28 cellular contexts compared by ENCODE assay signal in genomic region chr1:226004396-226004795, GRCh38. TPM values are rescaled to one million over a fixed set of nuclear protein-coding genes. Genes with fewer than 3 reads are reported as not detected.
DNase-seq lines count a peak whose midpoint lies in the region; ATAC-seq and TF ChIP-seq lines count a peak whose summit lies in the region.
"Had no signal": no experiment of that assay in that cellular context is flagged by ENCODE, and none has a peak within 500 bp of the region (broad histone marks: within the 10 kb centered on the region; RNA-seq: fewer than 3 reads in every experiment).

No MANE protein-coding gene starts in this region.

- ATAC-seq in CD4-positive, CD25-positive, alpha-beta regulatory T cell (ENCODE audit: low read depth in 2 of 2), result no peak
- ATAC-seq in memory B cell (ENCODE audit: low read depth) (no peak), HG03139 (IDR thresholded peaks at IDR 0.05; ENCODE audit: unreplicated experiment) (no peak)
- ATAC-seq: body of pancreas; HepG2; left ventricle myocardium superior; natural killer cell treated with Interleukin-12 subunit alpha and Interleukin-12 subunit beta and Interleukin-15 and Interleukin-18, amount 100 ng/mL, for 72 hours; SK-N-SH treated with all-trans-retinoic acid at 6 μM for 48 hours had no signal

- peak overlapping the region in 1 of 4 donors; percentile 48 for H3K4me3 Mint-ChIP-seq in CD4-positive, CD25-positive, alpha-beta regulatory T cell
- H3K4me3 Mint-ChIP-seq in IgD-negative memory B cell (peak overlapping the region in 3 of 4 donors; percentile 10 to 51 (median 15)), memory B cell (no peak overlapping the region)
- H3K4me3 Mint-ChIP-seq: H9; mesothelial cell of epicardium; natural killer cell treated with Interleukin-12 subunit alpha and Interleukin-12 subunit beta and Interleukin-15 and Interleukin-18, amount 100 ng/mL, for 72 hours had no signal

- H3K27ac Mint-ChIP-seq in CD4-positive, CD25-positive, alpha-beta regulatory T cell, result peak overlapping the region; percentile 11 to 99 (median 83)
- H3K27ac Mint-ChIP-seq in IgD-negative memory B cell, result peak overlapping the region; percentile 65 to 91 (median 85)
- peak overlapping the region; percentile 100 for H3K27ac Mint-ChIP-seq in memory B cell
- H3K27ac Mint-ChIP-seq: H9, mesothelial cell of epicardium had no signal

- DNase-seq in CD4-positive, CD25-positive, alpha-beta regulatory T cell, result peak in 2 of 3 donors; percentile 14 to 28
- no peak for DNase-seq in memory B cell (ENCODE audit: low spot score in 2 of 2)
- no peak for DNase-seq in GM10248 (ENCODE audit: extremely low spot score)
- no peak for DNase-seq in stimulated activated CD4-positive, alpha-beta T cell treated with anti-CD3 and anti-CD28 coated beads, Interleukin-12 subunit alpha, Interleukin-12 subunit beta, amount 100 ng/mL, for 4 hours
- DNase-seq: activated CD4-positive, CD25-positive, alpha-beta regulatory T cell; body of pancreas; DMS79; GF-D8; H9; islet precursor cell; left ventricle myocardium superior; NCI-H1105; NCI-H2029 treated with DMSO at 0.1 percent for 48 hours; NCI-H345; NCI-H774; ovary; spleen; stimulated activated CD4-positive, alpha-beta T cell treated with anti-CD3 and anti-CD28 coated beads, Interleukin-4, amount 100 ng/mL, for 24 hours; stimulated activated naive CD4-positive, alpha-beta T cell treated with Interleukin-2 at 50 U/mL for 16 hours; thyroid gland had no signal

- peak overlapping the region; percentile 98 for H3K27ac ChIP-seq in BLaER1
- H3K27ac ChIP-seq in CD4-positive, CD25-positive, alpha-beta regulatory T cell (ENCODE audit: insufficient read depth, low read length, poor library complexity, severe bottlenecking), result no peak overlapping the region
- H3K27ac ChIP-seq: body of pancreas, ovary had no signal

- CTCF ChIA-PET in GM10248 (lab: Yijun Ruan, JAX), result interaction anchor here (1.2 to 2.6 kb wide), 5 partner anchors 16 to 530 kb away, joined by 4 to 10 read pairs (median 5); no protein-coding TSS in a partner anchor

- no peaks in the 10 kb centered on the region for H3K27me3 ChIP-seq in BLaER1
- no peaks in the 10 kb centered on the region for H3K27me3 ChIP-seq in CD4-positive, CD25-positive, alpha-beta regulatory T cell (ENCODE audit: control insufficient read depth, insufficient read depth, low read length)
- H3K27me3 ChIP-seq: body of pancreas, ovary, right atrium auricular region, spleen, thyroid gland had no signal

- no peak overlapping the region for H3K4me3 ChIP-seq in BLaER1
- peak overlapping the region; percentile 11 for H3K4me3 ChIP-seq in CD4-positive, CD25-positive, alpha-beta regulatory T cell (ENCODE audit: low read depth, low read length)
- H3K4me3 ChIP-seq: body of pancreas, ovary, right atrium auricular region, thyroid gland had no signal

- H3K27me3 Mint-ChIP-seq in CD4-positive, CD25-positive, alpha-beta regulatory T cell, result peaks cover 5% of the 10 kb centered on the region
- H3K27me3 Mint-ChIP-seq in IgD-negative memory B cell (peaks cover 3% of the 10 kb centered on the region), memory B cell (no peaks in the 10 kb centered on the region)
- H3K27me3 Mint-ChIP-seq: natural killer cell treated with Interleukin-12 subunit alpha and Interleukin-12 subunit beta and Interleukin-15 and Interleukin-18, amount 100 ng/mL, for 72 hours had no signal

- no peaks in the 10 kb centered on the region for H4K20me1 ChIP-seq in BLaER1

- POLR2A ChIA-PET in GM10248 (lab: Yijun Ruan, JAX), result no interaction called here

- TF ChIP-seq CTCF in GM10248 (IDR thresholded peaks at IDR 0.05; ENCODE audit: control extremely low read depth, extremely low read depth, low read depth, missing control alignments), result no peak

- H3K9me3 Mint-ChIP-seq in CD4-positive, CD25-positive, alpha-beta regulatory T cell, result no peaks in the 10 kb centered on the region
- no peaks in the 10 kb centered on the region for H3K9me3 Mint-ChIP-seq in IgD-negative memory B cell
- no peaks in the 10 kb centered on the region for H3K9me3 Mint-ChIP-seq in memory B cell
- H3K9me3 Mint-ChIP-seq: H9, mesothelial cell of epicardium had no signal

- H3K36me3 Mint-ChIP-seq in CD4-positive, CD25-positive, alpha-beta regulatory T cell, result no peaks in the 10 kb centered on the region
- H3K36me3 Mint-ChIP-seq in IgD-negative memory B cell (peaks cover 2% of the 10 kb centered on the region), memory B cell (no peaks in the 10 kb centered on the region)
- H3K36me3 Mint-ChIP-seq: mesothelial cell of epicardium; natural killer cell treated with Interleukin-12 subunit alpha and Interleukin-12 subunit beta and Interleukin-15 and Interleukin-18, amount 100 ng/mL, for 72 hours had no signal

- peak overlapping the region; percentile 93 for H3K4me2 ChIP-seq in BLaER1

- peaks cover 77% of the 10 kb centered on the region for H3K4me1 ChIP-seq in BLaER1
- H3K4me1 ChIP-seq in CD4-positive, CD25-positive, alpha-beta regulatory T cell (ENCODE audit: control insufficient read depth, insufficient read depth, low read length, poor library complexity, severe bottlenecking), result peaks cover 40% of the 10 kb centered on the region

- H3K4me1 Mint-ChIP-seq in CD4-positive, CD25-positive, alpha-beta regulatory T cell, result peaks cover 21 to 52% (median 29%) of the 10 kb centered on the region in 4 donors
- H3K4me1 Mint-ChIP-seq in IgD-negative memory B cell (peaks cover 29 to 34% (median 30%) of the 10 kb centered on the region in 3 donors), memory B cell (peaks cover 29% of the 10 kb centered on the region)

- H3K9me3 ChIP-seq in BLaER1, result no peaks in the 10 kb centered on the region
- no peaks in the 10 kb centered on the region for H3K9me3 ChIP-seq in CD4-positive, CD25-positive, alpha-beta regulatory T cell (ENCODE audit: control insufficient read depth in 2 of 2, low read length in 2 of 2)
- H3K9me3 ChIP-seq: body of pancreas, ovary, right atrium auricular region, spleen, thyroid gland had no signal

- no peaks in the 10 kb centered on the region for H3K36me3 ChIP-seq in BLaER1
- H3K36me3 ChIP-seq in CD4-positive, CD25-positive, alpha-beta regulatory T cell (ENCODE audit: control insufficient read depth, insufficient read depth, low read length), result no peaks in the 10 kb centered on the region
- H3K36me3 ChIP-seq: ovary, right atrium auricular region, spleen, thyroid gland had no signal

- no peak overlapping the region for H3K9ac ChIP-seq in BLaER1

RNA-seq across cellular contexts. Expression of gene SDE2, which starts 5.3 kb away (rescaled TPM):
- total RNA-seq in CD4-positive, CD25-positive, alpha-beta regulatory T cell, result 38.1 TPM
- polyA plus RNA-seq in CD4-positive, CD25-positive, alpha-beta regulatory T cell, result 10 to 100 TPM in 2 of 4 donors, 1 to 10 TPM in 2; 5.9 to 11.6 (median 9.7) TPM
- 9.2 TPM for polyA plus RNA-seq in IgD-negative memory B cell

RNA-seq across cellular contexts. Expression of gene H3-3A, which starts 58.1 kb away (rescaled TPM):
- total RNA-seq in CD4-positive, CD25-positive, alpha-beta regulatory T cell, result 408 TPM
- polyA plus RNA-seq in CD4-positive, CD25-positive, alpha-beta regulatory T cell, result 1,000 to 10,000 TPM in 2 of 4 donors, 100 to 1,000 TPM in 2; 858 to 1,137 (median 1,025) TPM
- 1,011 TPM for polyA plus RNA-seq in IgD-negative memory B cell

Comparison
In these comparisons a context has a peak if more than half of its experiments do, and no peak if none do; other contexts are left out.
1. DNase-seq: peak in CD4-positive, CD25-positive, alpha-beta regulatory T cell (2 of 3); none in memory B cell (0 of 2), GM10248 (single experiment) and stimulated activated CD4-positive, alpha-beta T cell treated with anti-CD3 and anti-CD28 coated beads, Interleukin-12 subunit alpha, Interleukin-12 subunit beta, amount 100 ng/mL, for 4 hours (single experiment).
2. Peak in every context shown above with its lines, with median percentiles within 50 percentile points of each other: H3K27ac Mint-ChIP-seq.